ENCODE assay signal across 1 cellular context in the genomic region with DNA sequence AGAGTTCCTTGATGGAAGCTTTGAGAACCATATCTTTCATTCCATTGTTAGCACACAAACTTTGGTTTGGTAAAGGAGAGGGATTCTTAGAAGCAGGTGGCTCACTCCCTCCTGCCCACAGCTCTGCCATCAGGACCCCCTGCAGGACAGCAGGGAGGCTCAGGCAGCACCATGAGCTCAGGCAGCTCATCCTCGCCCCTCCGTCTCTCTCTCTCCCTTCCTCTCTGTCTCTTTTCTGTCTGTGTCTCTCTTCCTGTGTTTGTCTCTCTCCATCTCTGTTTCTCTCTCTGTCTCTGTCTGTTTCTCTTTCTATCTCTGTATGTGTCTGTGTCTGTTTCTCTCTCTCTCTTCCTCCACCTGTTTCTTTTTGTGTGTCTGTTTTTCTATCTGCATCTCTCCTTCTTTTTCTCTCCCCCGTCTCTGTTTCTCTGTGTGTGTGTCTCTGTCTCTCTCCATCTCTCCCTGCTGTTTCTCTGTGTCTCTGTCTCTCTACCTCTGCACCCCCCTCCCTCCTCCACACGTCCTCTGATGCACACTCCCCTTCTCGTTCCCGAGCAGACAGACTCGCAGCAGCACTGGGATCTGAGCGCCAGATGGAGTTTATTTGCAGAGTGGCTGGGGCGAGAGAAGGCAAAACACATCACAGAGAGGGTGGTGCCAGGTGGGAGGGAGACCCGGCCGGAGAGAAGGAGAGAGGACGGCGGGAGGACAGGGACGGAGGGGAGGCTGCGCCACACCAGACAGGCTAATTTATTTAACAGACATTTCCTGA.
TF ChIP-seq lines count a peak whose summit lies in the region.

No MANE protein-coding gene starts in this region.

TF ChIP-seq in K562, 482 proteins besides CTCF, POLR2A, EP300 and RAD21:
- TF ChIP-seq ERF (CRISPR knock-in tag; IDR thresholded peaks at IDR 0.05): no peak
- 0 out of 2 replicates have a peak, but pooled peaks have one; percentile 40 for TF ChIP-seq ZBTB43 (CRISPR knock-in tag; IDR thresholded peaks at IDR 0.05)
- TF ChIP-seq ARHGAP35 (IDR thresholded peaks at IDR 0.05; ENCODE audit: partially characterized antibody): no peak
- no peak for TF ChIP-seq TAF9B (IDR thresholded peaks at IDR 0.05; ENCODE audit: partially characterized antibody)
- no peak for TF ChIP-seq NR1H2 (CRISPR knock-in tag; IDR thresholded peaks at IDR 0.05)
